Comparison of ENCODE assay signal across 1 cellular context in the genomic region with DNA sequence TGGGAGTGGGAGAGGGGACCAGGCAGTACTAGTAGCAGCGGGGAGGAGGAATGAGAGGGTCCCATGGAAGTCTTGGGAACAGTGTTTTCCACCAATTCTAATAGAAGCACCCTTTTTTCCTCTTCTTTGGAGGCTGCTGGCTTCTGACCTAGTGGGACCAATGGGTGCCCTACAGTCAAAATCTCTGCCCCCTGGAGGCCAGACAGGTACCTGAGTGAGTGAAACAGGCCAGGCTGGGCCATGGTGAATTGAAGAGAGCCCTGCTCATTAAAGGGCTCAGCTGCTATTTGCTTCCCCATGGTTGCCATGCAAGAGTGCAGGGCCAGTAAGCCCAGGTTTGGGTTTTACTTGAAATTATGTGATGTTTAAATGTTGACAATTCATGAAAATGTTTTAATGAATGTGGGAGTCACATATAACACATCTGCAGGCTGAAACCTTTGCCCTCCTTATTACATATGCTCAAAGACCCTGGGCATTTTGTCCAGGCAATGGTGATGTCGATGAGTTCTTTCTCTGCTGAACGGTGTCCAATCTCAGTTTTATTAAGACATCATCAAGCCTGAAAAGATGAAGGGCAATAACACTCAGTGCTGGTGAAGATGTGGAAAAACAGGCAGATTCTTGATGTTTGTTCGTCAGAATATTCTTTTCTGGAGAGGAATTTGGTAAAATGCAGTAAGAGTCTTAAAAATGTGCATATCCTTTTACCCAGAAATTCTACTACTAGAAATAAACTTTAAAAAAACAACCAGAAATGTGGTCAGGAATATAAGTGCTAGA.
TF ChIP-seq lines count a peak whose summit lies in the region.

No MANE protein-coding gene starts in this region.

TF ChIP-seq in WTC11, 78 proteins besides CTCF, POLR2A, EP300 and RAD21:
- TF ChIP-seq, protein P1, sequence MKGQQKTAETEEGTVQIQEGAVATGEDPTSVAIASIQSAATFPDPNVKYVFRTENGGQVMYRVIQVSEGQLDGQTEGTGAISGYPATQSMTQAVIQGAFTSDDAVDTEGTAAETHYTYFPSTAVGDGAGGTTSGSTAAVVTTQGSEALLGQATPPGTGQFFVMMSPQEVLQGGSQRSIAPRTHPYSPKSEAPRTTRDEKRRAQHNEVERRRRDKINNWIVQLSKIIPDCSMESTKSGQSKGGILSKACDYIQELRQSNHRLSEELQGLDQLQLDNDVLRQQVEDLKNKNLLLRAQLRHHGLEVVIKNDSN (CRISPR knock-in tag; IDR thresholded peaks at IDR 0.05): no peak
- TF ChIP-seq ZNF423 (CRISPR knock-in tag; IDR thresholded peaks at IDR 0.05): no peak
- TF ChIP-seq, protein P2, sequence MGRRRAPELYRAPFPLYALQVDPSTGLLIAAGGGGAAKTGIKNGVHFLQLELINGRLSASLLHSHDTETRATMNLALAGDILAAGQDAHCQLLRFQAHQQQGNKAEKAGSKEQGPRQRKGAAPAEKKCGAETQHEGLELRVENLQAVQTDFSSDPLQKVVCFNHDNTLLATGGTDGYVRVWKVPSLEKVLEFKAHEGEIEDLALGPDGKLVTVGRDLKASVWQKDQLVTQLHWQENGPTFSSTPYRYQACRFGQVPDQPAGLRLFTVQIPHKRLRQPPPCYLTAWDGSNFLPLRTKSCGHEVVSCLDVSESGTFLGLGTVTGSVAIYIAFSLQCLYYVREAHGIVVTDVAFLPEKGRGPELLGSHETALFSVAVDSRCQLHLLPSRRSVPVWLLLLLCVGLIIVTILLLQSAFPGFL (CRISPR knock-in tag; IDR thresholded peaks at IDR 0.05; ENCODE audit: borderline replicate concordance): no peak
- TF ChIP-seq E2F1 (CRISPR knock-in tag; IDR thresholded peaks at IDR 0.05): no peak
- TF ChIP-seq PRRX2 (CRISPR knock-in tag; IDR thresholded peaks at IDR 0.05): no peak
- no peak for TF ChIP-seq NFATC4 (CRISPR knock-in tag; IDR thresholded peaks at IDR 0.05)
TF ChIP-seq in WTC11: peak in this region for 0.
